ENCODE assay signal across 1 cellular context in genomic region chr14:22513066-22513812, GRCh38.
TF ChIP-seq lines count a peak whose summit lies in the region.

No MANE protein-coding gene starts in this region.

TF ChIP-seq in endothelial cell of umbilical vein, 7 proteins besides CTCF, POLR2A, EP300 and RAD21:
- no peak for TF ChIP-seq FOS (IDR thresholded peaks at IDR 0.05; ENCODE audit: borderline replicate concordance, insufficient read depth, low read length)
